ENCODE assay signal across 11 cellular contexts in the genomic region with DNA sequence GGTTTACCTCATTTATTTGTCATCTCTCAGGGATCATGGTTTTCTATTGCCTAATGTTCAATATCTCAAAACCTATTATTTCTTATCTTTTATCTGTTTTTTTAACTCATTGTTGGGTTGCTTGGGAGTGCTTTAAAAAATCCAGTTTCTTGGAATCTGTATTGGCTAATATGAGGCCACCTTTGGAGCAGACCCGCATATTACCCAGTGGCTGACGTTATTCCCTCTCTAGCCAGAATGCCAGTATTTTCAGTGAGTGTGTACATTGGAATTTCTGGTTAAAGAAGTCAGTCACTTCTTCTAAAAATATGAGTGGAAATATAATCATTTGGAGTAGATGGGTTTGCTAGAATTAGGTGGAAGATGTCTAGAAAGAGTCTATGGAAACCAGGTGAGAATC. TPM values are rescaled to one million over a fixed set of nuclear protein-coding genes. Genes with fewer than 3 reads are reported as not detected.
"Had no signal": no experiment of that assay in that cellular context is flagged by ENCODE, and none has a peak within 500 bp of the region (broad histone marks: within the 10 kb centered on the region; RNA-seq: fewer than 3 reads in every experiment).

No MANE protein-coding gene starts in this region.

- H3K27ac ChIP-seq: GM23248, HL-60, KMS-11 had no signal

- H3K9ac ChIP-seq: GM23248, KMS-11 had no signal

- H3K9me3 ChIP-seq: HAP-1 had no signal

- H3K4me2 ChIP-seq: KMS-11 had no signal

- H3K4me3 ChIP-seq: GM23248, HAP-1 had no signal

- H3K4me1 ChIP-seq: HAP-1 had no signal

- ATAC-seq: HepG2 had no signal

- H3K36me3 ChIP-seq: HAP-1 had no signal

- DNase-seq: GM23248, GOT3, H7, KBM-7 had no signal

- H2AFZ ChIP-seq: GM23248 had no signal

RNA-seq across cellular contexts. Expression of a gene that starts 38.3 kb away (rescaled TPM):
- total RNA-seq: GM23248, H4, HepG2, HT1080 had no signal
- polyA plus RNA-seq: GM23248, HepG2, IgD-negative memory B cell had no signal
